ENCODE assay signal across 19 cellular contexts in the genomic region with DNA sequence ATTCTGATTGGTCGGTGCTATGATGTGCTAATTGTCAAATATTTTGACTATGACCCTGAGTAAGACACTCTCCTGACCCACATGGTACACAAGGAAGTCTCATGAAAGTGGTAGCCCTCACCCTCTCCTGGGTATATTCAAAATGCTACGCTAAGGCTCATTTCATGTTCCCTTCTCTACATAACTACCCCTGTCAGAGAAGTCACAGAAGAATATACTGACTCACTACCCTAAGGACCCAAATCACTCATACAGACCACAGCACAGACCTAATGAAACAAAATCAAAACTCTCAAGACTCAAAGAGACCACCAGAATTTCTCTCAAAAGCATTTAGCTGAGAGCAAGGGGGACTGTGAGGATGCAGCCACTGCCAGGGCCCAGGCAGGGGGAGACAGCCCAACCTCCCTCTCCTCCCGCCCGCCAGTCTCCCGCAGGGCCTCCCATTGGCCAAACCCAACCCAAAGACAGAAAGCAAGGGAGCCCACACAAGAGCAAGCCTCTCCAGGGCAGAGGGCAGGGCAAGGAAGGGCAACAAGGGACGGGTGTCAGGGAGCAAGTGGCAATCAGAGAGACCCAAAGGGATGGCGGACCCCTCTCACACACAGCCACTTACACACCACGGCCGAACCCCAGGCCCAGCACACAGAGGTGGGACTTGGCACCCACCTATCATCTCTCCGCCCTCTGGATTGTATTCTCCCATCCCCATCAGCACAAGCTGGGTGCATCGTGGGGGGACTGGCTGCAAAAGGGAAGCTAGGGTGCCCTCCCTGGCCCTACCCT. TPM values are rescaled to one million over a fixed set of nuclear protein-coding genes. Genes with fewer than 3 reads are reported as not detected.
DNase-seq lines count a peak whose midpoint lies in the region; ATAC-seq and TF ChIP-seq lines count a peak whose summit lies in the region.
"Had no signal": no experiment of that assay in that cellular context is flagged by ENCODE, and none has a peak within 500 bp of the region (broad histone marks: within the 10 kb centered on the region; RNA-seq: fewer than 3 reads in every experiment).

No MANE protein-coding gene starts in this region.

- no peak for TF ChIP-seq CTCF in GM23338 (conservative IDR thresholded peaks at IDR 0.05; ENCODE audit: low read depth in 2 of 2)

- peaks cover 4% of the 10 kb centered on the region; the same call in 2 of the 3 replicates for H3K4me1 Mint-ChIP-seq in GM23338
- H3K4me1 Mint-ChIP-seq in activated T-helper 17 cell treated with anti-CD3 and anti-CD28 coated beads, Interleukin-2, amount 50 U/mL, for 72 hours, result no peaks in the 10 kb centered on the region
- H3K4me1 Mint-ChIP-seq in stimulated activated memory B cell treated with anti-CD40 and anti-IgM and Interleukin-4, amounts not matched to agents 10 μg/mL and 1 μg/mL and 100 μg/mL, for 72 hours, result no peaks in the 10 kb centered on the region

- no peaks in the 10 kb centered on the region for H3K36me3 Mint-ChIP-seq in GM23338 (ENCODE audit: low read depth)
- no peaks in the 10 kb centered on the region for H3K36me3 Mint-ChIP-seq in activated T-helper 17 cell treated with anti-CD3 and anti-CD28 coated beads, Interleukin-2, amount 50 U/mL, for 72 hours (ENCODE audit: low read depth)
- no peaks in the 10 kb centered on the region for H3K36me3 Mint-ChIP-seq in stimulated activated memory B cell treated with anti-CD40 and anti-IgM and Interleukin-4, amounts not matched to agents 10 μg/mL and 1 μg/mL and 100 μg/mL, for 72 hours

- no peaks in the 10 kb centered on the region for H4K20me1 ChIP-seq in GM23338 (replicated peaks; ENCODE audit: insufficient read depth)

- no peaks in the 10 kb centered on the region for H3F3A ChIP-seq in GM23338 (replicated peaks; ENCODE audit: low read depth)

- peak; percentile 88 for ATAC-seq in GM23338
- peak; percentile 24 for ATAC-seq in activated T-helper 17 cell treated with anti-CD3 and anti-CD28 coated beads, Interleukin-2, amount 50 U/mL, for 72 hours (replicated peaks)
- peak; percentile 40 for ATAC-seq in stimulated activated memory B cell treated with anti-CD40 and anti-IgM and Interleukin-4, amounts not matched to agents 10 μg/mL and 1 μg/mL and 100 μg/mL, for 72 hours
- ATAC-seq in sciatic nerve, result no peak
- ATAC-seq in GM19324 (IDR thresholded peaks at IDR 0.05; ENCODE audit: low FRiP score, unreplicated experiment), result no peak
- ATAC-seq: Right ventricle myocardium inferior had no signal

- no peak overlapping the region for H3K4me3 Mint-ChIP-seq in GM23338
- H3K4me3 Mint-ChIP-seq in activated T-helper 17 cell treated with anti-CD3 and anti-CD28 coated beads, Interleukin-2, amount 50 U/mL, for 72 hours, result no peak overlapping the region
- no peak overlapping the region for H3K4me3 Mint-ChIP-seq in stimulated activated memory B cell treated with anti-CD40 and anti-IgM and Interleukin-4, amounts not matched to agents 10 μg/mL and 1 μg/mL and 100 μg/mL, for 72 hours
- H3K4me3 Mint-ChIP-seq: CD4-positive, alpha-beta T cell had no signal

- no peak overlapping the region for H3K27ac Mint-ChIP-seq in GM23338
- no peak overlapping the region for H3K27ac Mint-ChIP-seq in activated T-helper 17 cell treated with anti-CD3 and anti-CD28 coated beads, Interleukin-2, amount 50 U/mL, for 72 hours
- H3K27ac Mint-ChIP-seq in stimulated activated memory B cell treated with anti-CD40 and anti-IgM and Interleukin-4, amounts not matched to agents 10 μg/mL and 1 μg/mL and 100 μg/mL, for 72 hours, result no peak overlapping the region
- H3K27ac Mint-ChIP-seq: CD4-positive, alpha-beta T cell had no signal

- H2AFZ ChIP-seq in GM23338, result peak overlapping the region; percentile 52; the same call in 1 of the 2 replicates

- no peaks in the 10 kb centered on the region for H3K9me2 ChIP-seq in GM23338 (ENCODE audit: insufficient read depth)

- no peak overlapping the region for H3K27ac ChIP-seq in GM23338 (ENCODE audit: low read depth)
- H3K27ac ChIP-seq: Peyer's patch had no signal

- no peak overlapping the region for H3K4me2 ChIP-seq in GM23338

- no peaks in the 10 kb centered on the region for H3K4me1 ChIP-seq in GM23338 (ENCODE audit: insufficient read depth)
- H3K4me1 ChIP-seq: Caco-2, Peyer's patch had no signal

- no peaks in the 10 kb centered on the region for H3K79me2 ChIP-seq in GM23338 (replicated peaks; ENCODE audit: insufficient read depth)

- peaks cover 5% of the 10 kb centered on the region for H3K27me3 Mint-ChIP-seq in GM23338 (ENCODE audit: insufficient read depth, low read depth, poor library complexity)
- peaks cover 4% of the 10 kb centered on the region for H3K27me3 Mint-ChIP-seq in activated T-helper 17 cell treated with anti-CD3 and anti-CD28 coated beads, Interleukin-2, amount 50 U/mL, for 72 hours
- H3K27me3 Mint-ChIP-seq in stimulated activated memory B cell treated with anti-CD40 and anti-IgM and Interleukin-4, amounts not matched to agents 10 μg/mL and 1 μg/mL and 100 μg/mL, for 72 hours, result peaks cover 36% of the 10 kb centered on the region
- H3K27me3 Mint-ChIP-seq: CD4-positive, alpha-beta T cell had no signal

- DNase-seq in GM23338 (ENCODE audit: low spot score) (no peak), iPS-NIHi7 (ENCODE audit: extremely low spot score) (peak; percentile 52), SKM-1 treated with dmso at 0.1 percent for 144 hours (lab: John Stamatoyannopoulos, UW; ENCODE audit: unreplicated experiment) (no peak), sciatic nerve (ENCODE audit: low spot score) (no peak)
- DNase-seq: Caco-2; CD4-positive, alpha-beta T cell; DND-41; IMR-90; NCI-H2029 treated with DMSO at 0.1 percent for 48 hours; NCI-H345; NCI-H524; NCI-H82; Peyer's patch; SW 1271 had no signal

- intact Hi-C loops in sciatic nerve (cut with DNase I), result no loop called here

- H3K27me3 ChIP-seq in GM23338 (ENCODE audit: insufficient read depth), result no peaks in the 10 kb centered on the region
- H3K27me3 ChIP-seq: BE2C, Peyer's patch had no signal

- H3K36me3 ChIP-seq in GM23338 (ENCODE audit: insufficient read depth), result no peaks in the 10 kb centered on the region
- H3K36me3 ChIP-seq: BE2C, Peyer's patch had no signal

- H3K9me3 Mint-ChIP-seq in GM23338, result no peaks in the 10 kb centered on the region
- H3K9me3 Mint-ChIP-seq in activated T-helper 17 cell treated with anti-CD3 and anti-CD28 coated beads, Interleukin-2, amount 50 U/mL, for 72 hours, result no peaks in the 10 kb centered on the region
- H3K9me3 Mint-ChIP-seq in stimulated activated memory B cell treated with anti-CD40 and anti-IgM and Interleukin-4, amounts not matched to agents 10 μg/mL and 1 μg/mL and 100 μg/mL, for 72 hours, result peaks cover 4% of the 10 kb centered on the region

- H3K4me3 ChIP-seq in GM23338, result no peak overlapping the region
- H3K4me3 ChIP-seq: Peyer's patch had no signal

TF ChIP-seq in GM23338, 12 proteins besides CTCF, POLR2A, EP300 and RAD21 (continues in another document):
- TF ChIP-seq ZNF114 (CRISPR knock-in tag; IDR thresholded peaks at IDR 0.05), result no peak
- TF ChIP-seq CREB1 (CRISPR knock-in tag; IDR thresholded peaks at IDR 0.05; ENCODE audit: low read depth), result no peak
- TF ChIP-seq JUNB (IDR thresholded peaks at IDR 0.05; ENCODE audit: unreplicated experiment), result no peak

RNA-seq across cellular contexts. Expression of gene MEGF11, which starts 41.7 kb away (rescaled TPM):
- total RNA-seq in GM23338 (2014; rRNA removed; shearing (Covaris generic)), result 1.3 and 2.4 TPM in 2 replicates
- 1.1 and 1.9 TPM in 2 replicates for polyA plus RNA-seq in GM23338 (2016; fragmentation: Nextera tagmentation; extraction: Ambion mirVana)
- total RNA-seq in activated T-helper 17 cell treated with anti-CD3 and anti-CD28 coated beads, Interleukin-2, amount 50 U/mL, for 72 hours, result not detected
- total RNA-seq in sciatic nerve, result 6.8 TPM
- total RNA-seq: CD4-positive, alpha-beta T cell; IMR-90; Peyer's patch; Right ventricle myocardium inferior had no signal
- polyA plus RNA-seq: IMR-90 had no signal

Comparison
In these comparisons a context has a peak if more than half of its experiments do, and no peak if none do; other contexts are left out.
1. ATAC-seq: peak in GM23338 (single experiment), activated T-helper 17 cell treated with anti-CD3 and anti-CD28 coated beads, Interleukin-2, amount 50 U/mL, for 72 hours (single experiment) and stimulated activated memory B cell treated with anti-CD40 and anti-IgM and Interleukin-4, amounts not matched to agents 10 μg/mL and 1 μg/mL and 100 μg/mL, for 72 hours (single experiment); none in sciatic nerve (single experiment) and GM19324 (single experiment).